In genomic region chr17:50631908-50632571, GRCh38 we compare ENCODE assay signal across 2 cellular contexts.
A peak's percentile ranks its signal among the peaks of the same experiment; 100 is the strongest.
TF ChIP-seq lines count a peak whose summit lies in the region.

No MANE protein-coding gene starts in this region.

TF ChIP-seq in Ishikawa, 13 proteins besides CTCF, POLR2A, EP300 and RAD21 (continued from another document):
- peak; percentile 74 for TF ChIP-seq REST (IDR thresholded peaks at IDR 0.05; ENCODE audit: low read depth)

TF ChIP-seq in K562, 482 proteins besides CTCF, POLR2A, EP300 and RAD21 (continued from another document):
- no peak for TF ChIP-seq BCLAF1 (IDR thresholded peaks at IDR 0.05; ENCODE audit: borderline replicate concordance in 1 of 2, control insufficient read depth in 1 of 2, low read depth in 2 of 2, low read length in 1 of 2)
- TF ChIP-seq, protein P1, sequence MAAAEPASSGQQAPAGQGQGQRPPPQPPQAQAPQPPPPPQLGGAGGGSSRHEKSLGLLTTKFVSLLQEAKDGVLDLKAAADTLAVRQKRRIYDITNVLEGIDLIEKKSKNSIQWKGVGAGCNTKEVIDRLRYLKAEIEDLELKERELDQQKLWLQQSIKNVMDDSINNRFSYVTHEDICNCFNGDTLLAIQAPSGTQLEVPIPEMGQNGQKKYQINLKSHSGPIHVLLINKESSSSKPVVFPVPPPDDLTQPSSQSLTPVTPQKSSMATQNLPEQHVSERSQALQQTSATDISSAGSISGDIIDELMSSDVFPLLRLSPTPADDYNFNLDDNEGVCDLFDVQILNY (CRISPR knock-in tag; IDR thresholded peaks at IDR 0.05) = no peak
- no peak for TF ChIP-seq ZNF140 (CRISPR knock-in tag; IDR thresholded peaks at IDR 0.05)
- 0 out of 2 replicates have a peak, but pooled peaks have one; percentile 9 for TF ChIP-seq ATF7 (IDR thresholded peaks at IDR 0.05)
- no peak for TF ChIP-seq ZNF785 (CRISPR knock-in tag; IDR thresholded peaks at IDR 0.05)
- TF ChIP-seq, protein P2, sequence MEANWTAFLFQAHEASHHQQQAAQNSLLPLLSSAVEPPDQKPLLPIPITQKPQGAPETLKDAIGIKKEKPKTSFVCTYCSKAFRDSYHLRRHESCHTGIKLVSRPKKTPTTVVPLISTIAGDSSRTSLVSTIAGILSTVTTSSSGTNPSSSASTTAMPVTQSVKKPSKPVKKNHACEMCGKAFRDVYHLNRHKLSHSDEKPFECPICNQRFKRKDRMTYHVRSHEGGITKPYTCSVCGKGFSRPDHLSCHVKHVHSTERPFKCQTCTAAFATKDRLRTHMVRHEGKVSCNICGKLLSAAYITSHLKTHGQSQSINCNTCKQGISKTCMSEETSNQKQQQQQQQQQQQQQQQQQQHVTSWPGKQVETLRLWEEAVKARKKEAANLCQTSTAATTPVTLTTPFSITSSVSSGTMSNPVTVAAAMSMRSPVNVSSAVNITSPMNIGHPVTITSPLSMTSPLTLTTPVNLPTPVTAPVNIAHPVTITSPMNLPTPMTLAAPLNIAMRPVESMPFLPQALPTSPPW (CRISPR knock-in tag; IDR thresholded peaks at IDR 0.05) = peak; percentile 19; the same call in 1 of the 2 replicates
- TF ChIP-seq MIER1 (IDR thresholded peaks at IDR 0.05; ENCODE audit: low read depth) = peak; percentile 81
- peak; percentile 68 for TF ChIP-seq EHMT2 (IDR thresholded peaks at IDR 0.05)
- peak; percentile 55; the same call in 1 of the 2 replicates for TF ChIP-seq ELF1 (tag; IDR thresholded peaks at IDR 0.05)
- no peak for TF ChIP-seq ID3 (CRISPR knock-in tag; IDR thresholded peaks at IDR 0.05)
- 0 out of 2 replicates have a peak, but pooled peaks have one; percentile 12 for TF ChIP-seq ID3 (tag; IDR thresholded peaks at IDR 0.05)
- no peak for TF ChIP-seq NR3C1 (CRISPR knock-in tag; IDR thresholded peaks at IDR 0.05)
- no peak for TF ChIP-seq HEY1 (CRISPR knock-in tag; IDR thresholded peaks at IDR 0.05; ENCODE audit: borderline replicate concordance)
- TF ChIP-seq SPI1 (IDR thresholded peaks at IDR 0.05; ENCODE audit: borderline replicate concordance, low read depth, low read length) = peak; percentile 78
- TF ChIP-seq SRSF7 (optimal IDR thresholded peaks at IDR 0.05; ENCODE audit: low read depth, low read length) = no peak
